1 cellular context compared by ENCODE assay signal in the genomic region with DNA sequence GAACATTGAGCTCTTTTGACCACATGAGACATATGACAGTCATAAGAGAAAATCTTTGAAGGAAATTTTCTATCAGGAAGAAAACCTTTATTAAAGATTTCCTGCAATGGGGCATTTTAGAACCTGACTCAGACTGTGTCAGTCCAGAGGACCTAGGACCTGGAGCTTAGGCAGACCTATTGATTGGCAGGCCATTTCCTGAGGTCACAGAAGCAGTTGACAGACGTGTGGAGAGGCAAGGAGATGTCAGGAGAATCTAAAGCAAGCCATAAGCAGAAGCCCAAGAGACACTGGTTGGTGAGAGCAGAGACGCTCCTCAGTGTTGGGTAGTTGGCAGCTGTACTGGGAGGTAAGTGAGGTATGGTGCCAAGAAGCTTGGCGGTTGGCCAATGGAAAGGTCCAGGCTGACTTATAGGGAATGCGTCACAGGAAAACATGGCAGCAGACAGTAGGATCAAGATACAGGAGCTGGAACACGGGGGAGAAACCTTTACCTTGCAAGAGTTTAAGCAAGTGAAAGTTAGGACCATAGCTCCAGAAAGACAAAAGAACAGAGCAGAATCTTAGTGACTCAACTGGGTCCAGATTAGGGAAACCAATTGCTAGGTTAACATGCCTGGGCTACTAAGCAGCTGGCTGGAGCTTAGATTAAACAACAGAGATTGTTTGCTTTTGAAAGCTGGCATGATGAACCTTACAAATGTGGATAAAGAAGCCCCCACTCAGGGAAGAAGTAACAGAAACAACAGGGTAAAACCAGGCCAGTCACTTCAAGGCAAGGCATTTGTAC.
TF ChIP-seq lines count a peak whose summit lies in the region.

No MANE protein-coding gene starts in this region.

TF ChIP-seq in SK-N-SH treated with all-trans-retinoic acid at 6 μM for 48 hours, 23 proteins besides CTCF, POLR2A, EP300 and RAD21:
- TF ChIP-seq, protein P1, sequence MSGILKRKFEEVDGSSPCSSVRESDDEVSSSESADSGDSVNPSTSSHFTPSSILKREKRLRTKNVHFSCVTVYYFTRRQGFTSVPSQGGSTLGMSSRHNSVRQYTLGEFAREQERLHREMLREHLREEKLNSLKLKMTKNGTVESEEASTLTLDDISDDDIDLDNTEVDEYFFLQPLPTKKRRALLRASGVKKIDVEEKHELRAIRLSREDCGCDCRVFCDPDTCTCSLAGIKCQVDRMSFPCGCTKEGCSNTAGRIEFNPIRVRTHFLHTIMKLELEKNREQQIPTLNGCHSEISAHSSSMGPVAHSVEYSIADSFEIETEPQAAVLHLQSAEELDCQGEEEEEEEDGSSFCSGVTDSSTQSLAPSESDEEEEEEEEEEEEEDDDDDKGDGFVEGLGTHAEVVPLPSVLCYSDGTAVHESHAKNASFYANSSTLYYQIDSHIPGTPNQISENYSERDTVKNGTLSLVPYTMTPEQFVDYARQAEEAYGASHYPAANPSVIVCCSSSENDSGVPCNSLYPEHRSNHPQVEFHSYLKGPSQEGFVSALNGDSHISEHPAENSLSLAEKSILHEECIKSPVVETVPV (CRISPR knock-in tag; IDR thresholded peaks at IDR 0.05), result no peak
